Comparison of ENCODE assay signal across 8 cellular contexts in the genomic region with DNA sequence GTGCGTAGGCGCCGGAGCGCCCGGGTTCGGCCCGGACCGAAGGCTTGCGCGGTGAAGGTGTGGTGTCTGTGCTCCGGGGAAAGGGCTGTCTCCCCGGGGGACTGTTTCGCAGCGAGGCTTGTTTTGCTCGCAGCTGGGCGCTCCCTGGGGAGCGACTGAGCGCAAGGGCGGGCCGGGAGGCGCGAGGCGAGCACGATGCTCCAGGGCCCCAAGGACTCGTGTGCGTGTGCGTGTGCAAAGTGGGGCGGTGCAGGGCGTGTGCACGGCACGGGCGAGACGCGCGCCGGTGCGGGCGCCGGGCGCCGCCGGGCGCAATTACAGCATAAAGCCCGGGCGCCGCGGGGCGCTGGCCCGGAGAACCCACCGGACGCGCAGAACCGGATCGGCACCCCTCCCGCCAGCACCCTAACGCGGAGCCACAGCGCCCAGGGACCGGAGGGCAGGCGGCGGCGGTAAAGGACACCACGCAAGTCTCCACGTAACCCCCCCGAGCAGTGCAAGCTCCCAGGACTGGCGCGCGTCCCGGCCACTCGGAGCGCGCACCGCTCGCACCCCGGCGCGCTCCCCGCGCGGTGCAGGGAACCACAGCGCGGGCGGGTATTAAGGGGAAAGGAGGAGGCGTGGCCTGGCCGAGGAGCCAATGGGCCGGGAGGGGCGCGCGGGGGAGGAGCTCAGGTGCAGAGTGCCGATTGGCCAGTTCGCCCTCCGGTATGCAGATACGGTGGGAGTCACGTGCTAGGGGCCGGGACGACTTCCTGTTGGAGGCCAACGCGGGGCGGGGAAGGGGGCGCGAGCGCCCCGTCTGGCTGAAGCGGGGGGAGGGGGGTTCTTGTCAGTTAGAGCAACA. TPM values are rescaled to one million over a fixed set of nuclear protein-coding genes. Genes with fewer than 3 reads are reported as not detected.
DNase-seq lines count a peak whose midpoint lies in the region; ATAC-seq and TF ChIP-seq lines count a peak whose summit lies in the region.

A gene with protein sequence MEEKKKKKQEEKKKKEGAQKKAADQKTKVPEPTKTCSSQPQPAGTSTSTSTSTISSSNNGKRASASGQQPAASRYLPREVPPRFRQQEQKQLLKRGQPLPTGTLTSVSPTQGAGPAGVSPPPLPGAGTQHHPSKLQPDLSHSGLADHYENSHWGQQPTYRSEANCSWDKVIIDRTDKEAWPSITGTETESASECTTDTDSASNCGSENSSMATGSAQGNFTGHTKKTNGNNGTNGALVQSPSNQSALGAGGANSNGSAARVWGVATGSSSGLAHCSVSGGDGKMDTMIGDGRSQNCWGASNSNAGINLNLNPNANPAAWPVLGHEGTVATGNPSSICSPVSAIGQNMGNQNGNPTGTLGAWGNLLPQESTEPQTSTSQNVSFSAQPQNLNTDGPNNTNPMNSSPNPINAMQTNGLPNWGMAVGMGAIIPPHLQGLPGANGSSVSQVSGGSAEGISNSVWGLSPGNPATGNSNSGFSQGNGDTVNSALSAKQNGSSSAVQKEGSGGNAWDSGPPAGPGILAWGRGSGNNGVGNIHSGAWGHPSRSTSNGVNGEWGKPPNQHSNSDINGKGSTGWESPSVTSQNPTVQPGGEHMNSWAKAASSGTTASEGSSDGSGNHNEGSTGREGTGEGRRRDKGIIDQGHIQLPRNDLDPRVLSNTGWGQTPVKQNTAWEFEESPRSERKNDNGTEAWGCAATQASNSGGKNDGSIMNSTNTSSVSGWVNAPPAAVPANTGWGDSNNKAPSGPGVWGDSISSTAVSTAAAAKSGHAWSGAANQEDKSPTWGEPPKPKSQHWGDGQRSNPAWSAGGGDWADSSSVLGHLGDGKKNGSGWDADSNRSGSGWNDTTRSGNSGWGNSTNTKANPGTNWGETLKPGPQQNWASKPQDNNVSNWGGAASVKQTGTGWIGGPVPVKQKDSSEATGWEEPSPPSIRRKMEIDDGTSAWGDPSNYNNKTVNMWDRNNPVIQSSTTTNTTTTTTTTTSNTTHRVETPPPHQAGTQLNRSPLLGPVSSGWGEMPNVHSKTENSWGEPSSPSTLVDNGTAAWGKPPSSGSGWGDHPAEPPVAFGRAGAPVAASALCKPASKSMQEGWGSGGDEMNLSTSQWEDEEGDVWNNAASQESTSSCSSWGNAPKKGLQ (N-terminal part only) (plus strand): TSS at position 835 of the 847 bp plus-strand sequence. CDS start 45,504 bp downstream, outside the sequence.

- H3F3A ChIP-seq in GM23338 (replicated peaks; ENCODE audit: low read depth): no peaks in the 10 kb centered on the region

- H3K27ac ChIP-seq in GM23338 (ENCODE audit: low read depth): no peak within 1 kb of the TSS

- peaks cover 21% of the 10 kb centered on the region; the same call in 1 of the 2 replicates for H4K20me1 ChIP-seq in GM23338 (replicated peaks; ENCODE audit: insufficient read depth)

- H3K27ac Mint-ChIP-seq in GM23338 (peak within 1 kb of the TSS; percentile 36; the same call in 1 of the 2 replicates), natural killer cell (peak within 1 kb of the TSS; percentile 88 to 93)

- no peak; a peak in 1 of 4 replicates for TF ChIP-seq CTCF in GM23338 (conservative IDR thresholded peaks at IDR 0.05; ENCODE audit: low read depth in 2 of 2)
- TF ChIP-seq CTCF in natural killer cell (IDR thresholded peaks at IDR 0.05): no peak

- DNase-seq in EH (ENCODE audit: low read depth): peak; percentile 99
- DNase-seq in GM23338 (ENCODE audit: low spot score): peak; percentile 100
- peak; percentile 98 for DNase-seq in LoVo (ENCODE audit: low spot score)
- peak; percentile 100 for DNase-seq in activated T-helper 9 cell treated with anti-CD3 and anti-CD28 coated beads, Interleukin-2, amount 50 U/mL, for 16 hours (ENCODE audit: low read depth)
- DNase-seq in fibroblast of peridontal ligament (ENCODE audit: extremely low read depth): peak; percentile 97
- peak; percentile 99 for DNase-seq in natural killer cell
- DNase-seq in stimulated activated naive CD4-positive, alpha-beta T cell (lab: John Stamatoyannopoulos, UW): peak; percentile 98 to 100 (median 100)

- intact Hi-C loops in natural killer cell (cut with micrococcal nuclease): loop anchor here (1.0 to 5.0 kb wide), 3 partner anchors 76 to 176 kb away; no protein-coding TSS in a partner anchor

- no peaks in the 10 kb centered on the region for H3K36me3 ChIP-seq in GM23338 (ENCODE audit: insufficient read depth)

- TF ChIP-seq POLR2A in Raji (IDR thresholded peaks at IDR 0.05; ENCODE audit: insufficient read depth, low read depth, low read length): peak; percentile 96

- no peaks in the 10 kb centered on the region; the same call in 1 of the 2 replicates for H3K9me2 ChIP-seq in GM23338 (ENCODE audit: insufficient read depth)

- H3K9me3 Mint-ChIP-seq in GM23338 (no peaks in the 10 kb centered on the region; the same call in 1 of the 3 replicates), natural killer cell (no peaks in the 10 kb centered on the region)

- H3K79me2 ChIP-seq in GM23338 (replicated peaks; ENCODE audit: insufficient read depth): peaks cover 33% of the 10 kb centered on the region

- H3K27me3 ChIP-seq in GM23338 (ENCODE audit: insufficient read depth): peaks cover 45% of the 10 kb centered on the region

- peaks cover 32% of the 10 kb centered on the region for H3K4me1 Mint-ChIP-seq in GM23338
- H3K4me1 Mint-ChIP-seq in natural killer cell: peaks cover 43 to 45% of the 10 kb centered on the region in 2 donors

- peak within 1 kb of the TSS; percentile 92 for H3K4me3 Mint-ChIP-seq in GM23338
- peak within 1 kb of the TSS; percentile 95 for H3K4me3 Mint-ChIP-seq in natural killer cell

- peaks cover 37% of the 10 kb centered on the region for H3K4me1 ChIP-seq in GM23338 (ENCODE audit: insufficient read depth)

- peak within 1 kb of the TSS; percentile 97 for H3K4me2 ChIP-seq in GM23338

- peak; percentile 89 for ATAC-seq in GM23338
- peak; percentile 88 to 97 (median 92) for ATAC-seq in natural killer cell

- H3K4me3 ChIP-seq in GM23338: peak within 1 kb of the TSS; percentile 87

- H3K27me3 Mint-ChIP-seq in GM23338 (ENCODE audit: insufficient read depth, low read depth, poor library complexity) (peaks cover 22% of the 10 kb centered on the region), natural killer cell (ENCODE audit: low read depth in 2 of 2) (peaks cover 5 to 11% of the 10 kb centered on the region in 2 donors)

- peak within 1 kb of the TSS; percentile 48 for H2AFZ ChIP-seq in GM23338

- H3K36me3 Mint-ChIP-seq in GM23338 (ENCODE audit: low read depth): peaks cover 2% of the 10 kb centered on the region; the same call in 1 of the 3 replicates
- H3K36me3 Mint-ChIP-seq in natural killer cell: no peaks in the 10 kb centered on the region

TF ChIP-seq in GM23338, 12 proteins besides CTCF, POLR2A, EP300 and RAD21:
- peak; percentile 100 for TF ChIP-seq POLR2AphosphoS5 (IDR thresholded peaks at IDR 0.05; ENCODE audit: low read depth)
- no peak for TF ChIP-seq CREB1 (CRISPR knock-in tag; IDR thresholded peaks at IDR 0.05; ENCODE audit: low read depth)
- TF ChIP-seq JUNB (IDR thresholded peaks at IDR 0.05; ENCODE audit: unreplicated experiment): no peak
- TF ChIP-seq, protein P1, sequence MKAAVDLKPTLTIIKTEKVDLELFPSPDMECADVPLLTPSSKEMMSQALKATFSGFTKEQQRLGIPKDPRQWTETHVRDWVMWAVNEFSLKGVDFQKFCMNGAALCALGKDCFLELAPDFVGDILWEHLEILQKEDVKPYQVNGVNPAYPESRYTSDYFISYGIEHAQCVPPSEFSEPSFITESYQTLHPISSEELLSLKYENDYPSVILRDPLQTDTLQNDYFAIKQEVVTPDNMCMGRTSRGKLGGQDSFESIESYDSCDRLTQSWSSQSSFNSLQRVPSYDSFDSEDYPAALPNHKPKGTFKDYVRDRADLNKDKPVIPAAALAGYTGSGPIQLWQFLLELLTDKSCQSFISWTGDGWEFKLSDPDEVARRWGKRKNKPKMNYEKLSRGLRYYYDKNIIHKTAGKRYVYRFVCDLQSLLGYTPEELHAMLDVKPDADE (IDR thresholded peaks at IDR 0.05): 0 out of 2 replicates have a peak, but pooled peaks have one; percentile 48
TF ChIP-seq in GM23338: peak in this region for 2.

RNA-seq across cellular contexts. Expression of the gene that starts here (rescaled TPM):
- 16.2 and 16.6 TPM in 2 replicates for total RNA-seq in GM23338 (2014; rRNA removed; shearing (Covaris generic))
- 8.6 and 10.1 TPM in 2 replicates for polyA plus RNA-seq in GM23338 (2016; fragmentation: Nextera tagmentation; extraction: Ambion mirVana)
- 100 to 1,000 TPM in 1 of 3 donors, 10 to 100 TPM in 2; 74.3 to 100 (median 76.3) TPM for total RNA-seq in natural killer cell
